In genomic region chrX:38803609-38804480, GRCh38 we compare ENCODE assay signal across 8 cellular contexts. TPM values are rescaled to one million over a fixed set of nuclear protein-coding genes. Genes with fewer than 3 reads are reported as not detected.
A peak's percentile ranks its signal among the peaks of the same experiment; 100 is the strongest.
DNase-seq lines count a peak whose midpoint lies in the region; ATAC-seq and TF ChIP-seq lines count a peak whose summit lies in the region.

No MANE protein-coding gene starts in this region.

- H3K27ac Mint-ChIP-seq in brain = peak overlapping the region; percentile 97 to 98 (median 98)

- peaks cover 5% of the 10 kb centered on the region for H3K4me1 ChIP-seq in iPS-15b (ENCODE audit: control insufficient read depth, insufficient read depth, low read length)
- peaks cover 4 to 16% of the 10 kb centered on the region in 2 donors for H3K4me1 ChIP-seq in gastrocnemius medialis

- in situ Hi-C loops in gastrocnemius medialis (cut with MboI; ENCODE audit: low sequenced_read_pairs in 4 of 4) = loop anchor here in 1 of 4 donors (10.0 kb wide), 1 partner anchor 131 kb away; no protein-coding TSS in a partner anchor

- H3K36me3 Mint-ChIP-seq in brain = peaks cover 7% of the 10 kb centered on the region

- H3K27me3 Mint-ChIP-seq in brain = peaks cover 6% of the 10 kb centered on the region

- peaks cover 59% of the 10 kb centered on the region for H3K4me1 Mint-ChIP-seq in brain

- DNase-seq in activated T-cell treated with anti-CD3 and anti-CD28 coated beads for 1 hour (ENCODE audit: low read depth) = peak; percentile 35
- no peak for DNase-seq in activated T-cell treated with anti-CD3 and anti-CD28 coated beads for 4 hours
- DNase-seq in NCI-H2029 treated with DMSO at 0.1 percent for 48 hours (lab: John Stamatoyannopoulos, UW) = peak; percentile 45
- peak; percentile 46 for DNase-seq in T-helper 9 cell
- DNase-seq in gastrocnemius medialis = peak; percentile 83 to 91

- ATAC-seq in HG02938 (IDR thresholded peaks at IDR 0.05; ENCODE audit: unreplicated experiment) (peak; percentile 44), gastrocnemius medialis (peak; percentile 44 to 51)

- H3K4me3 ChIP-seq in iPS-15b (ENCODE audit: low read depth, low read length) (peak overlapping the region; percentile 88), gastrocnemius medialis (peak overlapping the region; percentile 51 to 76 (median 74))

- H3K9me3 ChIP-seq in iPS-15b (ENCODE audit: control insufficient read depth, insufficient read depth, low read length) = no peaks in the 10 kb centered on the region
- H3K9me3 ChIP-seq in gastrocnemius medialis = no peaks in the 10 kb centered on the region

- intact Hi-C loops in gastrocnemius medialis (cut with DNase I; ENCODE audit: low total_unique reads) = loop anchor here (2.0 to 10.0 kb wide), 4 partner anchors 58 to 1371 kb away; no protein-coding TSS in a partner anchor

- peaks cover 0 to 4% (median 0%) of the 10 kb centered on the region in 5 experiments for H3K9me3 Mint-ChIP-seq in brain

- TF ChIP-seq CTCF in brain (conservative IDR thresholded peaks at IDR 0.05) = no peak
- TF ChIP-seq CTCF in gastrocnemius medialis (IDR thresholded peaks at IDR 0.05 in 4 of 5, conservative IDR thresholded peaks at IDR 0.05 in 1 of 5) = peak in 1 of 5 experiments; percentile 8

- H3K27me3 ChIP-seq in iPS-15b (ENCODE audit: control insufficient read depth, insufficient read depth, low read length) (no peaks in the 10 kb centered on the region), gastrocnemius medialis (no peaks in the 10 kb centered on the region)

- H3K27ac ChIP-seq in gastrocnemius medialis = peak overlapping the region; percentile 91 to 96 (median 94)

- peak; percentile 84 to 92 for TF ChIP-seq POLR2A in gastrocnemius medialis (IDR thresholded peaks at IDR 0.05)

- peak overlapping the region; percentile 89 to 99 (median 96) for H3K4me3 Mint-ChIP-seq in brain

- H3K9ac ChIP-seq in iPS-15b (ENCODE audit: low read depth, low read length) = peak overlapping the region; percentile 93

- peaks cover 9% of the 10 kb centered on the region for H3K36me3 ChIP-seq in iPS-15b (ENCODE audit: control insufficient read depth, insufficient read depth, low read length)
- no peaks in the 10 kb centered on the region for H3K36me3 ChIP-seq in gastrocnemius medialis

RNA-seq across cellular contexts. Expression of gene MID1IP1, which starts 2.6 kb away (rescaled TPM):
- 108 TPM for polyA plus RNA-seq in brain (ENCODE audit: insufficient read depth, low read depth, low replicate concordance)
- 100 to 1,000 TPM; 112 to 173 (median 117) TPM for total RNA-seq in gastrocnemius medialis
